Comparison of ENCODE assay signal across 2 cellular contexts in the genomic region with DNA sequence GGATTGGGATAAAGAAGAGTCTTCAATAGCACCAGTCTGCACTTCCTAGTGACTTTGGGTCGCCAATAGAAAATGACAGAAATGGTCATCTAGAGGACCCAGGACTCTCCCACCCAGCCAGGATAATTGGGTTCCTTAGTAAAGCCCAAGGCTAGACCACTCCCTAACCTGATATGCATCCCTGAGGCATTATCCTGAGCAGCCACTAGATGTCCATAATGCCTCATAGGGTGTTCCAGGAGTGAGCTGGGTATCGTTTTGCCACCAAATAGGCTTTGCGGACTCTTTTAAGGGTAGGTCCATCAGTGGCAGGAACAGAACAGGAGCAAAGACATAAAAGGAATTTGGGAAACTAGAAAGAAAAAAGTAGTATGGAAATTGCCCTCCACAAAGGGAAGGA.
TF ChIP-seq lines count a peak whose summit lies in the region.

No MANE protein-coding gene starts in this region.

TF ChIP-seq in GM12878, 131 proteins besides CTCF, POLR2A, EP300 and RAD21 (continued from another document):
- TF ChIP-seq KLF5 (IDR thresholded peaks at IDR 0.05; ENCODE audit: partially characterized antibody): no peak
- no peak for TF ChIP-seq BHLHE40 (IDR thresholded peaks at IDR 0.05; ENCODE audit: borderline replicate concordance in 1 of 2, low read depth in 2 of 2, low read length in 1 of 2)
- no peak for TF ChIP-seq KDM1A (IDR thresholded peaks at IDR 0.05; ENCODE audit: borderline replicate concordance)
- no peak for TF ChIP-seq LARP7 (IDR thresholded peaks at IDR 0.05)
- no peak for TF ChIP-seq SUPT20H (IDR thresholded peaks at IDR 0.05; ENCODE audit: borderline replicate concordance, control insufficient read depth, low read depth, low read length)
- TF ChIP-seq, protein P1, sequence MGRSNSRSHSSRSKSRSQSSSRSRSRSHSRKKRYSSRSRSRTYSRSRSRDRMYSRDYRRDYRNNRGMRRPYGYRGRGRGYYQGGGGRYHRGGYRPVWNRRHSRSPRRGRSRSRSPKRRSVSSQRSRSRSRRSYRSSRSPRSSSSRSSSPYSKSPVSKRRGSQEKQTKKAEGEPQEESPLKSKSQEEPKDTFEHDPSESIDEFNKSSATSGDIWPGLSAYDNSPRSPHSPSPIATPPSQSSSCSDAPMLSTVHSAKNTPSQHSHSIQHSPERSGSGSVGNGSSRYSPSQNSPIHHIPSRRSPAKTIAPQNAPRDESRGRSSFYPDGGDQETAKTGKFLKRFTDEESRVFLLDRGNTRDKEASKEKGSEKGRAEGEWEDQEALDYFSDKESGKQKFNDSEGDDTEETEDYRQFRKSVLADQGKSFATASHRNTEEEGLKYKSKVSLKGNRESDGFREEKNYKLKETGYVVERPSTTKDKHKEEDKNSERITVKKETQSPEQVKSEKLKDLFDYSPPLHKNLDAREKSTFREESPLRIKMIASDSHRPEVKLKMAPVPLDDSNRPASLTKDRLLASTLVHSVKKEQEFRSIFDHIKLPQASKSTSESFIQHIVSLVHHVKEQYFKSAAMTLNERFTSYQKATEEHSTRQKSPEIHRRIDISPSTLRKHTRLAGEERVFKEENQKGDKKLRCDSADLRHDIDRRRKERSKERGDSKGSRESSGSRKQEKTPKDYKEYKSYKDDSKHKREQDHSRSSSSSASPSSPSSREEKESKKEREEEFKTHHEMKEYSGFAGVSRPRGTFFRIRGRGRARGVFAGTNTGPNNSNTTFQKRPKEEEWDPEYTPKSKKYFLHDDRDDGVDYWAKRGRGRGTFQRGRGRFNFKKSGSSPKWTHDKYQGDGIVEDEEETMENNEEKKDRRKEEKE (IDR thresholded peaks at IDR 0.05): no peak
- no peak for TF ChIP-seq ZNF24 (IDR thresholded peaks at IDR 0.05)
- no peak for TF ChIP-seq NR2F1 (conservative IDR thresholded peaks at IDR 0.05)
- no peak for TF ChIP-seq NR2C1 (IDR thresholded peaks at IDR 0.05)
- TF ChIP-seq SIX5 (IDR thresholded peaks at IDR 0.05; ENCODE audit: low read depth, low read length, severe bottlenecking): no peak
- no peak for TF ChIP-seq NFIC (IDR thresholded peaks at IDR 0.05; ENCODE audit: low read depth, low read length)
- TF ChIP-seq NRF1 (conservative IDR thresholded peaks at IDR 0.05; ENCODE audit: low read depth, low read length): no peak

TF ChIP-seq in neural cell, 6 proteins besides CTCF, POLR2A, EP300 and RAD21 (continued from another document):
- TF ChIP-seq MXI1 (conservative IDR thresholded peaks at IDR 0.05; ENCODE audit: poor library complexity, severe bottlenecking) (no peak), SMC3 (conservative IDR thresholded peaks at IDR 0.05; ENCODE audit: poor library complexity) (peak; percentile 83), POLR2AphosphoS5 (IDR thresholded peaks at IDR 0.05) (no peak), REST (IDR thresholded peaks at IDR 0.05; ENCODE audit: borderline replicate concordance) (no peak), EZH2 (IDR thresholded peaks at IDR 0.05; ENCODE audit: borderline replicate concordance, insufficient read depth, low read length, poor library complexity, severe bottlenecking) (no peak)
